Comparison of ENCODE assay signal across 1 cellular context in the genomic region with DNA sequence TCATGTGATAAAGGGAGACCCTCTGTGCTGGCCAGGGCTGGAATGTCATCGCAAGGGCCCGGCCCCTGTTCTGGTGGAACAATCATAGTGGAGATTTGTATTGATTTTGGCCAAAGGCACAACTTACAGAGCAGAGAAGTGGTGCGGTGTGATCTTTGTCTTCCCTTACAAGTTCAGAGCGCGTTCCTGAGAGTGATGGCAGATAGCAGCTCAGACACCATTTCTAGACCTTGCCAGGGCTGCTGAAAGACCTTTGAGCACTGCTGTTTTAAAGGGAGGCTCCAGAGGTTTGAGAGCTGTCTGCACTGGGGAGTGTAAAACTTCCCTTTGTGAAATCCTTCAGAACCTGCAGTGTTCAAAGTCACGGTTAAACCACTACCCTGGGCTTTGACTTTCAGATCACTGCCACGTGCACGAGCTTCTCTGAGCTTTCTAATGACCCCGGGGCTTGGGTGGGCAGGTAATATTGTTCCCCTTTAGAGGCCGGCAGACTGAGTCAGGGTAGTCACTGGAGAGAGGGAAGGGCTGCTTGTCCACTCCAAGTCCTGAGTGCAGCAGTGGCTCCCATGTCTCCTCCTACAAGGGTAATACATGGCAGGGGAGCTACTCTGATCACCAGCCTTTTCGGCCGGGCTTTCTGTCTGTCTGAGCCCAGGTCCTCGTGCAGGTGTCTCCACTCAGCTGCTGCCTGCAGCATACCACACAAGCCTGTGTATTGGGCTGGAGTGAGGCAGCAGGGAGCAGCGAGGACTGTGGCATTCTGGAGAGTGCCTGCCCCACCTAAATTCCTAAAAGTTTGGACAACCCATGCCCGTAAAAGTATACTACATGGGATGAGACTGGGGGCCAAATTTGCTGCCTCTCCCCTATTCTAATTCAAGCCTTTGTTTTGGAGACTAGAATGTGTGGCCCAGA.
TF ChIP-seq lines count a peak whose summit lies in the region.

No MANE protein-coding gene starts in this region.

TF ChIP-seq in K562, 482 proteins besides CTCF, POLR2A, EP300 and RAD21:
- TF ChIP-seq ZFP36 (IDR thresholded peaks at IDR 0.05; ENCODE audit: low read depth, low read length, partially characterized antibody) (peak; percentile 60), ZNF12 (CRISPR knock-in tag; IDR thresholded peaks at IDR 0.05) (0 out of 2 replicates have a peak, but pooled peaks have one; percentile 52), HNRNPLL (IDR thresholded peaks at IDR 0.05; ENCODE audit: low read depth, low read length, poor library complexity, severe bottlenecking) (no peak), POLR2H (tag; IDR thresholded peaks at IDR 0.05; ENCODE audit: low read depth) (no peak), ZNF212 (CRISPR knock-in tag; IDR thresholded peaks at IDR 0.05) (no peak), WHSC1 (IDR thresholded peaks at IDR 0.05; ENCODE audit: low read length) (peak; percentile 16), CCAR2 (IDR thresholded peaks at IDR 0.05; ENCODE audit: low read depth, low read length) (no peak), ZNF311 (CRISPR knock-in tag; IDR thresholded peaks at IDR 0.05) (0 out of 2 replicates have a peak, but pooled peaks have one; percentile 47)
- TF ChIP-seq, protein P1, sequence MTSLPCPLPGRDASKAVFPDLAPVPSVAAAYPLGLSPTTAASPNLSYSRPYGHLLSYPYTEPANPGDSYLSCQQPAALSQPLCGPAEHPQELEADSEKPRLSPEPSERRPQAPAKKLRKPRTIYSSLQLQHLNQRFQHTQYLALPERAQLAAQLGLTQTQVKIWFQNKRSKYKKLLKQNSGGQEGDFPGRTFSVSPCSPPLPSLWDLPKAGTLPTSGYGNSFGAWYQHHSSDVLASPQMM (CRISPR knock-in tag; IDR thresholded peaks at IDR 0.05) = no peak
